ENCODE assay signal across 8 cellular contexts in the genomic region with DNA sequence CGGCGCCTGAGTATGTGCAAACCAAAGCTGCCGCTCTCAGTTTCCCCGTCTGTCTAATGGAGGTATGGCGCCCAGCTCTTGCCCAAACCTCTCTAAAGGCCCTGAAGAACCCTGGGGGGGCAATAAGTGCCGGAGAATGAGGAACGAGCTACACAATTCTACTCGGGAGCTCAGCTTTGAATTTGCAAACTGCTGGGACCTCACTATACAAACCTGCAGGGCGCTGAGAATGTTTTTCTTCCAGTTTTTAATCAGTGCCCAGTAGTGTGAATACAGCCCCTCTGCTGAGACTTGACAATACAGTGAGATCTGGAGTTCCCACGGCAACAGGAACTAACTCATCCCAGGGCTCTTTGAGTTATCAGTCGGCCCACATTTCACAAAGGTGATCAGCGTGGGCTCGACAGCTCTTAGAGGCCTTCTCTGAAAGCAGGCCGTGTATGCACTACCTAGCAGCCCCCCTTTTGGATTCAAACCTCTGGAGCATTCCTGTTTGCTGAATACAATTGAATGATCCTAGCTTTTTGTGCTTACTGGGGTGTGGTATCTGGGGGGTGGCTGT. TPM values are rescaled to one million over a fixed set of nuclear protein-coding genes. Genes with fewer than 3 reads are reported as not detected.
DNase-seq lines count a peak whose midpoint lies in the region; ATAC-seq, FAIRE-seq and TF ChIP-seq lines count a peak whose summit lies in the region.

No MANE protein-coding gene starts in this region.

- FAIRE-seq in GM12878 (lab: Jason Lieb, UNC), result peak; percentile 65
- peak; percentile 42 for FAIRE-seq in HepG2 (lab: Jason Lieb, UNC)

- H3K36me3 ChIP-seq in ES-I3 (ENCODE audit: insufficient read depth, low read length), result peaks cover 31% of the 10 kb centered on the region
- H3K36me3 ChIP-seq in GM12878 (ENCODE audit: control insufficient read depth in 2 of 2, insufficient read depth in 2 of 2, low read length in 1 of 2), result peaks cover 8 to 18% of the 10 kb centered on the region in 2 experiments
- peaks cover 29 to 47% of the 10 kb centered on the region in 2 experiments for H3K36me3 ChIP-seq in HepG2 (replicated peaks in 1 of 2; ENCODE audit: control insufficient read depth in 1 of 2, insufficient read depth in 2 of 2, low read length in 2 of 2)
- peaks cover 25 to 26% of the 10 kb centered on the region in 2 donors for H3K36me3 ChIP-seq in thyroid gland

- peak; percentile 31 for DNase-seq in M059J (ENCODE audit: low read depth)
- DNase-seq in GM12878 (ENCODE audit: low read depth, low spot score), result no peak
- DNase-seq in HepG2 (ENCODE audit: low spot score), result no peak
- DNase-seq in thyroid gland, result no peak
- no peak for DNase-seq in NCI-H187 treated with DMSO at 0.1 percent for 48 hours (lab: John Stamatoyannopoulos, UW)
- DNase-seq in DMS153 (lab: John Stamatoyannopoulos, UW), result no peak

- H3K27me3 ChIP-seq in GM12878 (replicated peaks in 1 of 2; ENCODE audit: control insufficient read depth in 2 of 2, insufficient read depth in 2 of 2, low read length in 1 of 2) (no peaks in the 10 kb centered on the region), HepG2 (ENCODE audit: control insufficient read depth in 1 of 2, insufficient read depth in 2 of 2, low read length in 2 of 2) (no peaks in the 10 kb centered on the region), thyroid gland (no peaks in the 10 kb centered on the region)

- intact Hi-C loops in GM12878 (cut with micrococcal nuclease; ENCODE audit: unreplicated experiment) (no loop called here), HepG2 (cut with micrococcal nuclease; ENCODE audit: unreplicated experiment) (loop anchor here (5.0 kb wide), 1 partner anchor 575 kb away; a partner anchor contains a TSS), thyroid gland (cut with DNase I) (no loop called here)

- H4K20me1 ChIP-seq in GM12878 (ENCODE audit: control insufficient read depth, insufficient read depth) (no peaks in the 10 kb centered on the region), HepG2 (ENCODE audit: insufficient read depth, low read length) (no peaks in the 10 kb centered on the region)

- peak overlapping the region; percentile 98 for H3K4me3 ChIP-seq in GM12878
- peak overlapping the region; percentile 66 to 85 (median 76) for H3K4me3 ChIP-seq in HepG2 (replicated peaks in 1 of 3; ENCODE audit: insufficient read depth in 1 of 3, low read depth in 2 of 3, low read length in 3 of 3)
- H3K4me3 ChIP-seq in thyroid gland (replicated peaks in 1 of 3), result peak overlapping the region in 2 of 3 donors; percentile 22 to 55

- no peak for TF ChIP-seq CTCF in GM12878 (IDR thresholded peaks at IDR 0.05 in 2 of 3, conservative IDR thresholded peaks at IDR 0.05 in 1 of 3; ENCODE audit: control insufficient read depth in 2 of 3, extremely low read depth in 1 of 3, insufficient read depth in 1 of 3, low read depth in 3 of 3, low read length in 3 of 3)
- no peak for TF ChIP-seq CTCF in HepG2 (CRISPR knock-in tag; IDR thresholded peaks at IDR 0.05)
- no peak for TF ChIP-seq CTCF in thyroid gland (IDR thresholded peaks at IDR 0.05)

- WGBS in GM12878 (ENCODE audit: insufficient coverage, insufficient replicate concordance, low lambda C conversion rate, missing lambda C conversion rate), result under 1% methylated on average over 14 of the region's 14 CpGs
- 21% methylated on average over 11 of the region's 14 CpGs for WGBS in HepG2 (ENCODE audit: low lambda C conversion rate)
- WGBS in thyroid gland, 2 donors, result 13 to 15% methylated on average over 7 to 12 of the region's 14 CpGs

- BruUV-seq in GM12878 (replicated peaks; lab: Mats Ljungman, UMichigan), result TSS peak; percentile 66
- BruUV-seq in HepG2 (replicated peaks; lab: Mats Ljungman, UMichigan), result TSS peak; percentile 65

- H3K27ac ChIP-seq in GM12878 (ENCODE audit: control insufficient read depth, insufficient read depth) (peak overlapping the region; percentile 94), HepG2 (ENCODE audit: extremely low read length, insufficient read depth, low read length) (peak overlapping the region; percentile 97), thyroid gland (peak overlapping the region in 2 of 3 donors; percentile 81 to 90)

- no peak for TF ChIP-seq RAD21 in GM12878 (IDR thresholded peaks at IDR 0.05; ENCODE audit: insufficient read depth, low read depth, low read length)
- TF ChIP-seq RAD21 in HepG2 (CRISPR knock-in tag; IDR thresholded peaks at IDR 0.05), result no peak

- in situ Hi-C loops in GM12878 (cut with MboI) (no loop called here), HepG2 (cut with HindIII; ENCODE audit: extremely low pct_ligation_motif_present, low pct_unique_long_range_greater_than_20kb) (no loop called here)

- H2AFZ ChIP-seq in GM12878 (ENCODE audit: control insufficient read depth, low read depth, low read length), result peak overlapping the region; percentile 55
- no peak overlapping the region for H2AFZ ChIP-seq in HepG2 (ENCODE audit: low read length)

- no peak for TF ChIP-seq POLR2A in GM12878 (IDR thresholded peaks at IDR 0.05; ENCODE audit: low read depth, low read length)
- no peak for TF ChIP-seq POLR2A in HepG2 (IDR thresholded peaks at IDR 0.05; ENCODE audit: insufficient read depth in 1 of 2, low read depth in 2 of 2, low read length in 2 of 2)
- no peak for TF ChIP-seq POLR2A in thyroid gland (IDR thresholded peaks at IDR 0.05)

- CTCF ChIA-PET in GM12878 (lab: Yijun Ruan, JAX), result interaction anchor here (1.6 to 5.7 kb wide), 3 partner anchors 15 to 38 kb away, joined by 5 to 70 read pairs (median 12); no protein-coding TSS in a partner anchor
- CTCF ChIA-PET in HepG2 (lab: Yijun Ruan, JAX; ENCODE audit: low intra/inter-chr PET ratio, low total read pairs), result no interaction called here

- H3K9ac ChIP-seq in ES-I3 (ENCODE audit: low read depth, low read length), result peak overlapping the region; percentile 75
- H3K9ac ChIP-seq in GM12878 (ENCODE audit: control insufficient read depth, insufficient read depth, low read length), result peak overlapping the region; percentile 90
- H3K9ac ChIP-seq in HepG2 (ENCODE audit: insufficient read depth, low read depth, low read length), result peak overlapping the region; percentile 73

- H3K9me3 ChIP-seq in ES-I3 (ENCODE audit: control insufficient read depth, insufficient read depth, low read length) (no peaks in the 10 kb centered on the region), GM12878 (replicated peaks; ENCODE audit: control insufficient read depth, insufficient read depth, low read length) (no peaks in the 10 kb centered on the region), HepG2 (ENCODE audit: low read length) (no peaks in the 10 kb centered on the region), thyroid gland (no peaks in the 10 kb centered on the region)

- RAD21 ChIA-PET in GM12878 (lab: Charles Lee; ENCODE audit: unreplicated experiment), result interaction anchor here (1.6 kb wide), 1 partner anchor 41 kb away, joined by 6 read pairs; a partner anchor contains a TSS

- ATAC-seq in GM12878 (peak; percentile 14), HepG2 (peak; percentile 2; the same call in 1 of the 3 replicates), HG03045 (IDR thresholded peaks at IDR 0.05; ENCODE audit: unreplicated experiment) (no peak)

- SMC1A ChIA-PET in GM12878 (lab: Charles Lee; ENCODE audit: uncharacterized antibody, unreplicated experiment), result interaction anchor here (0.5 to 3.1 kb wide), 4 partner anchors 9 to 89 kb away, joined by 3 to 18 read pairs (median 4); no protein-coding TSS in a partner anchor

- H3K4me2 ChIP-seq in GM12878 (ENCODE audit: control insufficient read depth, insufficient read depth) (peak overlapping the region; percentile 97), HepG2 (ENCODE audit: low read depth, low read length) (peak overlapping the region; percentile 92)

- POLR2A ChIA-PET in GM12878 (lab: Charles Lee) (interaction anchor here (1.0 to 2.9 kb wide), 7 partner anchors 9 to 420 kb away, joined by 3 to 13 read pairs (median 5); a partner anchor contains a TSS), HepG2 (lab: Yijun Ruan, JAX) (interaction anchor here (0.6 to 3.5 kb wide), 14 partner anchors 9 to 385 kb away, joined by 4 to 34 read pairs (median 9); a partner anchor contains a TSS)

- TF ChIP-seq EP300 in GM12878 (IDR thresholded peaks at IDR 0.05; ENCODE audit: borderline replicate concordance in 1 of 2, control insufficient read depth in 1 of 2, low read depth in 2 of 2, low read length in 2 of 2), result no peak
- no peak for TF ChIP-seq EP300 in HepG2 (IDR thresholded peaks at IDR 0.05; ENCODE audit: low read depth in 2 of 2, low read length in 2 of 2)
- TF ChIP-seq EP300 in HepG2 (CRISPR knock-in tag; IDR thresholded peaks at IDR 0.05; ENCODE audit: borderline replicate concordance), result no peak

- peaks cover 19% of the 10 kb centered on the region for H3K79me2 ChIP-seq in GM12878 (ENCODE audit: control insufficient read depth, insufficient read depth, low read length)
- peaks cover 21% of the 10 kb centered on the region for H3K79me2 ChIP-seq in HepG2 (ENCODE audit: insufficient read depth, low read length)

- H3K4me1 ChIP-seq in ES-I3 (ENCODE audit: insufficient read depth, low read length), result peaks cover 3% of the 10 kb centered on the region; the same call in 1 of the 2 replicates
- no peaks in the 10 kb centered on the region for H3K4me1 ChIP-seq in GM12878 (ENCODE audit: control insufficient read depth, insufficient read depth, low read length)
- peaks cover 38% of the 10 kb centered on the region for H3K4me1 ChIP-seq in HepG2 (ENCODE audit: insufficient read depth, low read length)
- H3K4me1 ChIP-seq in thyroid gland, result peaks cover 10 to 16% of the 10 kb centered on the region in 2 donors

RNA-seq across cellular contexts. Expression of a gene that starts 41.7 kb away (rescaled TPM):
- total RNA-seq in M059J (2014; rRNA removed; shearing (Covaris generic)), result 12.7 and 17.0 TPM in 2 replicates
- 6.8 and 6.9 TPM in 2 replicates for total RNA-seq in GM12878 (2013; cell fraction: nucleolus; rRNA removed)
- total RNA-seq in GM12878 (2014; rRNA removed) (11.7 and 16.7 TPM in 2 replicates), GM12878 (2014; rRNA removed; fragmentation: Illumina TruSeq; extraction: Trizol) (6.9 and 7.1 TPM in 2 replicates), GM12878 (2021) (13.2 and 13.8 TPM in 2 replicates), HepG2 (2016; rRNA removed; fragmentation: Illumina TruSeq; extraction: Trizol) (12.6 and 13.8 TPM in 2 replicates), thyroid gland (10 to 100 TPM in 1 of 4 donors, 1 to 10 TPM in 3; 3.9 to 10.4 (median 8.0) TPM)
- polyA plus RNA-seq in GM12878 (2011; ENCODE audit: low read depth), result 4.5 TPM
- polyA plus RNA-seq in GM12878 (2011; rRNA removed) (3.8 and 6.6 TPM in 2 replicates), GM12878 (2014; fragmentation: Illumina TruSeq; extraction: Trizol) (4.6 and 8.4 TPM in 2 replicates), GM12878 (2014; fragmentation: Nextera tagmentation; extraction: Ambion mirVana) (1 to 10 TPM; 3.1 to 6.2 TPM), GM12878 (2014; rRNA removed) (17.4 and 18.4 TPM in 2 replicates), GM12878 (2016; fragmentation: Nextera tagmentation; extraction: Ambion mirVana) (10 to 100 TPM; 22.5 to 23.9 TPM), HepG2 (2011; rRNA removed) (20.2 and 22.3 TPM in 2 replicates)
- 15.3 and 18.0 TPM in 2 replicates for polyA plus RNA-seq in GM12878 (2011; cell fraction: cytosol; rRNA removed)
- polyA plus RNA-seq in GM12878 (2011; cell fraction: nucleus; rRNA removed), result 10.2 and 12.0 TPM in 2 replicates
- 10.5 and 12.2 TPM in 2 replicates for polyA plus RNA-seq in GM12878 (2012)
- 5.7 and 11.4 TPM in 2 replicates for polyA minus RNA-seq in GM12878 (2011; rRNA and poly(A)+ RNA removed)
- 5.7 and 6.1 TPM in 2 replicates for polyA minus RNA-seq in GM12878 (2011; cell fraction: cytosol; rRNA and poly(A)+ RNA removed)
- 2.7 and 3.1 TPM in 2 replicates for polyA minus RNA-seq in GM12878 (2011; cell fraction: nucleus; rRNA and poly(A)+ RNA removed)
- total RNA-seq in HepG2 (2016; cell fraction: cytosol; rRNA removed; fragmentation: Illumina TruSeq; extraction: Trizol; ENCODE audit: low read depth), result 9.7 and 10.8 TPM in 2 replicates
- 11.0 and 12.5 TPM in 2 replicates for total RNA-seq in HepG2 (2016; cell fraction: insoluble cytoplasmic fraction; rRNA removed; fragmentation: Illumina TruSeq; extraction: Trizol)
- 11.8 and 17.4 TPM in 2 replicates for total RNA-seq in HepG2 (2016; cell fraction: membrane; rRNA removed; fragmentation: Illumina TruSeq; extraction: Trizol)
- total RNA-seq in HepG2 (2016; cell fraction: nucleus; rRNA removed; fragmentation: Illumina TruSeq; extraction: Trizol), result 5.8 and 7.3 TPM in 2 replicates
- polyA plus RNA-seq in HepG2 (2011; cell fraction: cytosol; rRNA removed), result 23.3 and 31.3 TPM in 2 replicates
- polyA plus RNA-seq in HepG2 (2011; cell fraction: nucleus; rRNA removed), result 16.1 and 17.2 TPM in 2 replicates
- polyA plus RNA-seq in HepG2 (2012), result 14.0 and 14.1 TPM in 2 replicates
- polyA plus RNA-seq in HepG2 (2016; cell fraction: cytosol; fragmentation: Illumina TruSeq; extraction: Trizol; ENCODE audit: low read depth), result 17.0 and 20.1 TPM in 2 replicates
- 14.9 and 21.4 TPM in 2 replicates for polyA plus RNA-seq in HepG2 (2016; cell fraction: insoluble cytoplasmic fraction; fragmentation: Illumina TruSeq; extraction: Trizol; ENCODE audit: low read depth)
- polyA plus RNA-seq in HepG2 (2016; cell fraction: membrane; fragmentation: Illumina TruSeq; extraction: Trizol; ENCODE audit: low read depth), result 17.6 and 20.4 TPM in 2 replicates
- polyA plus RNA-seq in HepG2 (2016; cell fraction: nucleus; fragmentation: Illumina TruSeq; extraction: Trizol; ENCODE audit: insufficient read depth, low read depth), result 14.6 and 19.8 TPM in 2 replicates
- 19.3 and 62.1 TPM in 2 replicates for polyA minus RNA-seq in HepG2 (2011; rRNA and poly(A)+ RNA removed; ENCODE audit: low replicate concordance)
- polyA minus RNA-seq in HepG2 (2011; cell fraction: cytosol; rRNA and poly(A)+ RNA removed), result 18.5 and 20.3 TPM in 2 replicates
- 5.9 and 6.3 TPM in 2 replicates for polyA minus RNA-seq in HepG2 (2011; cell fraction: nucleus; rRNA and poly(A)+ RNA removed)

RNA-seq across cellular contexts. Expression of a gene that starts 41.9 kb away (rescaled TPM):
- 0.37 and 2.8 TPM in 2 replicates for total RNA-seq in M059J (2014; rRNA removed; shearing (Covaris generic))
- 3.4 and 5.6 TPM in 2 replicates for total RNA-seq in GM12878 (2013; cell fraction: nucleolus; rRNA removed)
- total RNA-seq in GM12878 (2014; rRNA removed) (17.1 and 26.5 TPM in 2 replicates), GM12878 (2014; rRNA removed; fragmentation: Illumina TruSeq; extraction: Trizol) (8.5 and 10.3 TPM in 2 replicates), GM12878 (2021) (15.9 and 18.1 TPM in 2 replicates), HepG2 (2016; rRNA removed; fragmentation: Illumina TruSeq; extraction: Trizol) (not detected in 2 replicates), thyroid gland (1 to 10 TPM in 2 of 4 donors, not detected in 2; 1.3 to 1.9 TPM)
- 0.87 TPM for polyA plus RNA-seq in GM12878 (2011; ENCODE audit: low read depth)
- polyA plus RNA-seq in GM12878 (2011; rRNA removed) (1.7 and 2.6 TPM in 2 replicates), GM12878 (2014; fragmentation: Illumina TruSeq; extraction: Trizol) (3.8 and 8.3 TPM in 2 replicates), GM12878 (2014; fragmentation: Nextera tagmentation; extraction: Ambion mirVana) (1 to 10 TPM in 1 of 2 experiments, under 1 TPM in 1; 0.93 to 1.8 TPM), GM12878 (2014; rRNA removed) (43.9 and 45.9 TPM in 2 replicates), GM12878 (2016; fragmentation: Nextera tagmentation; extraction: Ambion mirVana) (1 to 10 TPM; 5.6 to 8.1 TPM), HepG2 (2011; rRNA removed) (0.69 and 1.1 TPM in 2 replicates)
- polyA plus RNA-seq in GM12878 (2011; cell fraction: cytosol; rRNA removed), result 2.3 and 4.7 TPM in 2 replicates
- 36.5 and 40.7 TPM in 2 replicates for polyA plus RNA-seq in GM12878 (2011; cell fraction: nucleus; rRNA removed)
- 7.7 and 10.3 TPM in 2 replicates for polyA plus RNA-seq in GM12878 (2012)
- polyA minus RNA-seq in GM12878 (2011; rRNA and poly(A)+ RNA removed), result 0.80 and 1.3 TPM in 2 replicates
- polyA minus RNA-seq in GM12878 (2011; cell fraction: cytosol; rRNA and poly(A)+ RNA removed), result not detected in 2 replicates
- polyA minus RNA-seq in GM12878 (2011; cell fraction: nucleus; rRNA and poly(A)+ RNA removed), result 0.48 and 1.9 TPM in 2 replicates
- not detected in 2 replicates for total RNA-seq in HepG2 (2016; cell fraction: cytosol; rRNA removed; fragmentation: Illumina TruSeq; extraction: Trizol; ENCODE audit: low read depth)
- 0.35 TPM in 1 of 2 replicates, not detected in the other for total RNA-seq in HepG2 (2016; cell fraction: insoluble cytoplasmic fraction; rRNA removed; fragmentation: Illumina TruSeq; extraction: Trizol)
- not detected in 2 replicates for total RNA-seq in HepG2 (2016; cell fraction: membrane; rRNA removed; fragmentation: Illumina TruSeq; extraction: Trizol)
- total RNA-seq in HepG2 (2016; cell fraction: nucleus; rRNA removed; fragmentation: Illumina TruSeq; extraction: Trizol), result not detected in 2 replicates
- polyA plus RNA-seq in HepG2 (2011; cell fraction: cytosol; rRNA removed), result 0.37 and 0.52 TPM in 2 replicates
- 5.8 and 7.5 TPM in 2 replicates for polyA plus RNA-seq in HepG2 (2011; cell fraction: nucleus; rRNA removed)
- polyA plus RNA-seq in HepG2 (2012), result 0.35 and 1.7 TPM in 2 replicates
- polyA plus RNA-seq in HepG2 (2016; cell fraction: cytosol; fragmentation: Illumina TruSeq; extraction: Trizol; ENCODE audit: low read depth), result not detected in 2 replicates
- polyA plus RNA-seq in HepG2 (2016; cell fraction: insoluble cytoplasmic fraction; fragmentation: Illumina TruSeq; extraction: Trizol; ENCODE audit: low read depth), result not detected in 2 replicates
- not detected in 2 replicates for polyA plus RNA-seq in HepG2 (2016; cell fraction: membrane; fragmentation: Illumina TruSeq; extraction: Trizol; ENCODE audit: low read depth)
- polyA plus RNA-seq in HepG2 (2016; cell fraction: nucleus; fragmentation: Illumina TruSeq; extraction: Trizol; ENCODE audit: insufficient read depth, low read depth), result not detected in 2 replicates
- polyA minus RNA-seq in HepG2 (2011; rRNA and poly(A)+ RNA removed; ENCODE audit: low replicate concordance), result 2.2 TPM in 1 of 2 replicates, not detected in the other
- not detected in 2 replicates for polyA minus RNA-seq in HepG2 (2011; cell fraction: cytosol; rRNA and poly(A)+ RNA removed)
- 1.7 TPM in 1 of 2 replicates, not detected in the other for polyA minus RNA-seq in HepG2 (2011; cell fraction: nucleus; rRNA and poly(A)+ RNA removed)

Comparison
In these comparisons a context has a peak if more than half of its experiments do, and no peak if none do; other contexts are left out.
1. H3K4me3 ChIP-seq: peak in every context shown above with its lines; median percentile 98 in GM12878; 76 in HepG2; 38 in thyroid gland.